ENCODE assay signal across 25 cellular contexts in the genomic region with DNA sequence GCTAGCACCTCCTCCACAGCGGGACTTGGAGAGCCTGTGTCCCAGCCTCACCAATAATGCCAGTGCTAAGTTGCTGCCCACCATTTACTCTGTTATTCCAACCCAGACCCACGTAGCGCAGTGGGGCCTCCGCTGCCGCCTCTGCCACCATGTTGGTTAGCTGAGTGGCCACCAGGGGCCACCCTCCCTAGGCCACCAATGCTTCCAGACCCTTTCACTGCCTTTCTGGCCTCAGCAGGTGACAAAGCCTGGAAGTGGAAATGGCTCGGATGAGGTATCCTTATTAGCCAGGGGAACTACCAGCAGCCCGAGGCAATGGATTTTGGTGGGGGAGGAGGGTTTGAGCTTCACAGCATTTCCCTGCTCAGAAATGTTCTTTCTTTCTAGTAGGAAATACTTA.
DNase-seq lines count a peak whose midpoint lies in the region; ATAC-seq, FAIRE-seq and TF ChIP-seq lines count a peak whose summit lies in the region.
"Had no signal": no experiment of that assay in that cellular context is flagged by ENCODE, and none has a peak within 500 bp of the region (broad histone marks: within the 10 kb centered on the region; RNA-seq: fewer than 3 reads in every experiment).

No MANE protein-coding gene starts in this region.

- no peaks in the 10 kb centered on the region for H3K79me1 ChIP-seq in H1 (ENCODE audit: low read depth, low read length)

- H3K36me3 ChIP-seq in Panc1 (ENCODE audit: control insufficient read depth, insufficient read depth, low read length), result no peaks in the 10 kb centered on the region
- no peaks in the 10 kb centered on the region for H3K36me3 ChIP-seq in H1 (ENCODE audit: control insufficient read depth in 2 of 4, insufficient read depth in 4 of 4, low read length in 3 of 4)
- H3K36me3 ChIP-seq in hepatocyte (replicated peaks; ENCODE audit: insufficient read depth, low read depth), result no peaks in the 10 kb centered on the region
- H3K36me3 ChIP-seq: stomach had no signal

- H2AK5ac ChIP-seq in H1 (ENCODE audit: low read depth, low read length), result no peak overlapping the region

- FAIRE-seq in H1 (lab: Jason Lieb, UNC), result no peak
- FAIRE-seq: G401.6, GM18507 had no signal

- H4K8ac ChIP-seq in H1 (ENCODE audit: extremely low read depth, insufficient read depth, low read length), result no peak overlapping the region

- no peaks in the 10 kb centered on the region for H3K9me2 ChIP-seq in hepatocyte (replicated peaks; ENCODE audit: insufficient read depth)

- H3K4me1 Mint-ChIP-seq in progenitor cell of endocrine pancreas (ENCODE audit: low read depth), result no peaks in the 10 kb centered on the region

- H3K4me3 Mint-ChIP-seq in progenitor cell of endocrine pancreas (ENCODE audit: low read depth), result no peak overlapping the region
- H3K4me3 Mint-ChIP-seq: CD8-positive, alpha-beta T cell; dendritic cell treated with granulocyte-macrophage colony-stimulating factor and Interleukin-4, amounts not matched to agents 40 ng/mL and 50 ng/mL, for 4 days; natural killer cell treated with Interleukin-12 subunit alpha and Interleukin-12 subunit beta and Interleukin-15 and Interleukin-18, amount 100 ng/mL, for 72 hours; T-helper 2 cell treated with Interferon-gamma antibody and Interleukin-4, amounts not matched to agents 5 μg/mL and 100 μg/mL, for 36 hours had no signal

- no peak for TF ChIP-seq EP300 in H1 (IDR thresholded peaks at IDR 0.05; ENCODE audit: borderline replicate concordance in 1 of 2, low read depth in 2 of 2, low read length in 2 of 2)

- TF ChIP-seq CTCF in Panc1 (IDR thresholded peaks at IDR 0.05), result peak; percentile 38
- peak; percentile 48 to 68 (median 67) for TF ChIP-seq CTCF in H1 (IDR thresholded peaks at IDR 0.05; ENCODE audit: control extremely low read depth in 1 of 3, insufficient read depth in 1 of 3, low read depth in 1 of 3, low read length in 3 of 3)
- peak; percentile 35 for TF ChIP-seq CTCF in progenitor cell of endocrine pancreas (IDR thresholded peaks at IDR 0.05; ENCODE audit: unreplicated experiment)
- TF ChIP-seq CTCF in hepatocyte (IDR thresholded peaks at IDR 0.05; ENCODE audit: poor library complexity), result no peak

- in situ Hi-C loops in Panc1 (cut with HindIII; ENCODE audit: low pct_unique_long_range_greater_than_20kb, low sequenced_read_pairs), result no loop called here

- ATAC-seq in Panc1, result no peak
- no peak for ATAC-seq in GM21390 (IDR thresholded peaks at IDR 0.05; ENCODE audit: unreplicated experiment)
- ATAC-seq in HG02884 (IDR thresholded peaks at IDR 0.05; ENCODE audit: unreplicated experiment), result no peak
- ATAC-seq: CD8-positive, alpha-beta T cell; esophagus mucosa had no signal

- peak; percentile 49 to 59 for TF ChIP-seq RAD21 in H1 (IDR thresholded peaks at IDR 0.05 in 1 of 2, conservative IDR thresholded peaks at IDR 0.05 in 1 of 2; ENCODE audit: low read depth in 2 of 2, low read length in 2 of 2)

- H3K4me2 ChIP-seq in H1 (ENCODE audit: insufficient read depth in 1 of 2, low read depth in 2 of 2, low read length in 2 of 2), result no peak overlapping the region
- no peak overlapping the region for H3K4me2 ChIP-seq in hepatocyte

- peak overlapping the region; percentile 50; the same call in 1 of the 2 replicates for H2BK12ac ChIP-seq in H1 (ENCODE audit: low read depth, low read length)

- no peak overlapping the region for H4K5ac ChIP-seq in H1 (ENCODE audit: insufficient read length, low read depth, low read length)

- no peak overlapping the region for H3K4ac ChIP-seq in H1 (replicated peaks; ENCODE audit: insufficient read length, low read depth, low read length)

- H3K36me3 Mint-ChIP-seq in progenitor cell of endocrine pancreas (ENCODE audit: insufficient read depth), result no peaks in the 10 kb centered on the region
- H3K36me3 Mint-ChIP-seq: CD8-positive, alpha-beta T cell; natural killer cell treated with Interleukin-12 subunit alpha and Interleukin-12 subunit beta and Interleukin-15 and Interleukin-18, amount 100 ng/mL, for 72 hours had no signal

- H3K27ac Mint-ChIP-seq in progenitor cell of endocrine pancreas, result no peak overlapping the region
- H3K27ac Mint-ChIP-seq: CD8-positive, alpha-beta T cell; dendritic cell treated with granulocyte-macrophage colony-stimulating factor and Interleukin-4, amounts not matched to agents 40 ng/mL and 50 ng/mL, for 4 days; natural killer cell treated with Interleukin-12 subunit alpha and Interleukin-12 subunit beta and Interleukin-15 and Interleukin-18, amount 100 ng/mL, for 72 hours; T-helper 2 cell treated with Interferon-gamma antibody and Interleukin-4, amounts not matched to agents 5 μg/mL and 100 μg/mL, for 36 hours had no signal

- intact Hi-C loops in Panc1 (cut with micrococcal nuclease; ENCODE audit: unreplicated experiment), result no loop called here

- no peaks in the 10 kb centered on the region for H3K4me1 ChIP-seq in Panc1 (ENCODE audit: control insufficient read depth, insufficient read depth, low read length)
- H3K4me1 ChIP-seq in H1 (replicated peaks in 1 of 4; ENCODE audit: control insufficient read depth in 3 of 4, insufficient read depth in 4 of 4, low read length in 3 of 4), result no peaks in the 10 kb centered on the region
- no peaks in the 10 kb centered on the region for H3K4me1 ChIP-seq in hepatocyte (ENCODE audit: insufficient read depth)
- H3K4me1 ChIP-seq: stomach had no signal

- H2BK20ac ChIP-seq in H1 (ENCODE audit: low read length), result no peak overlapping the region

- H2BK15ac ChIP-seq in H1 (ENCODE audit: low read length), result no peak overlapping the region

- H3K23ac ChIP-seq in H1 (ENCODE audit: insufficient read length), result no peak overlapping the region

- H3K9me3 ChIP-seq in Panc1 (ENCODE audit: control insufficient read depth, insufficient read depth, low read depth, low read length), result no peaks in the 10 kb centered on the region
- no peaks in the 10 kb centered on the region for H3K9me3 ChIP-seq in H1 (ENCODE audit: insufficient read depth in 2 of 2, low read depth in 1 of 2, low read length in 1 of 2)
- H3K9me3 ChIP-seq in hepatocyte (ENCODE audit: low read depth), result no peaks in the 10 kb centered on the region
- H3K9me3 ChIP-seq: stomach had no signal

- POLR2A ChIA-PET in Panc1 (lab: Charles Lee) (no interaction called here), H1 (lab: Charles Lee; ENCODE audit: partially characterized antibody) (no interaction called here)

- H2BK5ac ChIP-seq in H1 (ENCODE audit: low read depth, low read length), result no peak overlapping the region

- H3K9ac ChIP-seq in H1 (replicated peaks in 1 of 4; ENCODE audit: extremely low read depth in 1 of 4, low read depth in 3 of 4, low read length in 3 of 4), result no peak overlapping the region

- H2AFZ ChIP-seq in H1 (ENCODE audit: low read length) (no peak overlapping the region; the same call in 1 of the 2 replicates), hepatocyte (no peak overlapping the region)

- H3K27me3 Mint-ChIP-seq in progenitor cell of endocrine pancreas, result peaks cover 2% of the 10 kb centered on the region
- H3K27me3 Mint-ChIP-seq: dendritic cell treated with granulocyte-macrophage colony-stimulating factor and Interleukin-4, amounts not matched to agents 40 ng/mL and 50 ng/mL, for 4 days; natural killer cell treated with Interleukin-12 subunit alpha and Interleukin-12 subunit beta and Interleukin-15 and Interleukin-18, amount 100 ng/mL, for 72 hours had no signal

- H4K20me1 ChIP-seq in H1 (replicated peaks in 1 of 2; ENCODE audit: control insufficient read depth in 1 of 2, insufficient read depth in 2 of 2, low read length in 2 of 2) (no peaks in the 10 kb centered on the region), hepatocyte (ENCODE audit: insufficient read depth, poor library complexity, severe bottlenecking) (no peaks in the 10 kb centered on the region)

- H3K14ac ChIP-seq in H1 (ENCODE audit: insufficient read length), result no peak overlapping the region

- H3K79me2 ChIP-seq in H1 (ENCODE audit: control insufficient read depth in 1 of 2, insufficient read depth in 2 of 2, low read length in 2 of 2) (no peaks in the 10 kb centered on the region), hepatocyte (no peaks in the 10 kb centered on the region)

- H3K27me3 ChIP-seq in Panc1 (ENCODE audit: control insufficient read depth, insufficient read depth, low read length) (no peaks in the 10 kb centered on the region), H1 (replicated peaks in 1 of 4; ENCODE audit: control insufficient read depth in 3 of 4, extremely low read depth in 1 of 4, insufficient read depth in 3 of 4, low read length in 3 of 4) (no peaks in the 10 kb centered on the region), hepatocyte (no peaks in the 10 kb centered on the region)
- H3K27me3 ChIP-seq: stomach had no signal

- H3K4me3 ChIP-seq in Panc1 (ENCODE audit: low read depth in 2 of 2, low read length in 2 of 2) (no peak overlapping the region), H1 (ENCODE audit: extremely low read depth in 1 of 4, insufficient read depth in 2 of 4, low read depth in 3 of 4, low read length in 4 of 4) (no peak overlapping the region), hepatocyte (no peak overlapping the region)
- H3K4me3 ChIP-seq: stomach had no signal

- 91% methylated on average over 7 of the region's 7 CpGs; no CpG with 5 or more reads in 1 of the 2 experiments for WGBS in H1 (ENCODE audit: extremely low coverage in 1 of 2, insufficient coverage in 1 of 2, insufficient read length in 1 of 2, insufficient replicate concordance in 2 of 2, low coverage in 1 of 2, low lambda C conversion rate in 2 of 2, missing lambda C conversion rate in 1 of 2), 2 experiments
- WGBS in hepatocyte (ENCODE audit: low lambda C conversion rate, missing lambda C conversion rate), result 92% methylated on average over 7 of the region's 7 CpGs

- BruUV-seq in Panc1 (replicated peaks; lab: Mats Ljungman, UMichigan), result no TSS peak

- no peaks in the 10 kb centered on the region for H3K9me3 Mint-ChIP-seq in progenitor cell of endocrine pancreas (ENCODE audit: low read depth)
- H3K9me3 Mint-ChIP-seq: CD8-positive, alpha-beta T cell; dendritic cell treated with granulocyte-macrophage colony-stimulating factor and Interleukin-4, amounts not matched to agents 40 ng/mL and 50 ng/mL, for 4 days; natural killer cell treated with Interleukin-12 subunit alpha and Interleukin-12 subunit beta and Interleukin-15 and Interleukin-18, amount 100 ng/mL, for 72 hours; T-helper 2 cell treated with Interferon-gamma antibody and Interleukin-4, amounts not matched to agents 5 μg/mL and 100 μg/mL, for 36 hours had no signal

- H3K18ac ChIP-seq in H1 (ENCODE audit: extremely low read depth, low read length), result no peak overlapping the region

- DNase-seq in NCI-H82 (lab: John Stamatoyannopoulos, UW) (peak; percentile 4), NCI-H82 treated with DMSO at 0.1 percent for 48 hours (lab: John Stamatoyannopoulos, UW; ENCODE audit: unreplicated experiment) (no peak), Panc1 (ENCODE audit: low read depth, low spot score) (no peak), H1 (ENCODE audit: low read depth in 1 of 2, low spot score in 2 of 2) (peak in 1 of 2 experiments; percentile 54), progenitor cell of endocrine pancreas (ENCODE audit: low spot score, unreplicated experiment) (no peak), hepatocyte (ENCODE audit: low spot score) (no peak)
- DNase-seq: activated CD4-positive, alpha-beta T cell treated with anti-CD3 and anti-CD28 coated beads for 1 hour; activated gamma-delta T cell; CD8-positive, alpha-beta T cell; head of caudate nucleus; KG1; mesenchymal stem cell; NCI-H2171 treated with DMSO at 0.1 percent for 48 hours; Right ventricle myocardium superior; stimulated activated CD4-positive, alpha-beta T cell treated with anti-CD3 and anti-CD28 coated beads, Interleukin-15, amount 100 ng/mL, for 24 hours; stomach had no signal

- H4K91ac ChIP-seq in H1 (replicated peaks; ENCODE audit: insufficient read length, low read length), result peak overlapping the region; percentile 70

- CTCF ChIA-PET in Panc1 (lab: Charles Lee), result no interaction called here
- CTCF ChIA-PET in H1 (lab: Charles Lee; ENCODE audit: partially characterized antibody), result interaction anchor here (0.6 to 5.0 kb wide), 2 partner anchors 12 to 1105 kb away, joined by 3 to 34 read pairs; no protein-coding TSS in a partner anchor

- no peak overlapping the region for H2BK120ac ChIP-seq in H1 (replicated peaks; ENCODE audit: low read depth, low read length)

- no peak overlapping the region for H3K27ac ChIP-seq in Panc1 (ENCODE audit: low read length)
- no peak overlapping the region for H3K27ac ChIP-seq in H1 (ENCODE audit: low read depth, low read length)
- no peak overlapping the region for H3K27ac ChIP-seq in hepatocyte
- H3K27ac ChIP-seq: HL-60, stomach had no signal

- TF ChIP-seq POLR2A in H1 (IDR thresholded peaks at IDR 0.05; ENCODE audit: control extremely low read depth in 1 of 2, low read depth in 2 of 2, low read length in 2 of 2), result no peak

- no peak overlapping the region for H3K56ac ChIP-seq in H1 (replicated peaks; ENCODE audit: insufficient read length, low read depth, low read length)

- H3K23me2 ChIP-seq in H1 (ENCODE audit: low read depth, low read length), result no peaks in the 10 kb centered on the region
